In genomic region chr1:159924791-159925712, GRCh38 we compare ENCODE assay signal across 1 cellular context.
TF ChIP-seq lines count a peak whose summit lies in the region.

TAGLN2 (minus strand) TSS chr1:159925507; CDS start chr1:159920509, 4,998 bp downstream.

TF ChIP-seq in HepG2, 621 proteins besides CTCF, POLR2A, EP300 and RAD21 (continued from another document and continues in another):
- TF ChIP-seq ZBTB37 (CRISPR knock-in tag; IDR thresholded peaks at IDR 0.05), result no peak
- TF ChIP-seq ZFYVE20 (CRISPR knock-in tag; IDR thresholded peaks at IDR 0.05; ENCODE audit: borderline replicate concordance, low read depth), result no peak
- peak; percentile 40; the same call in 1 of the 2 replicates for TF ChIP-seq SAP130 (CRISPR knock-in tag; IDR thresholded peaks at IDR 0.05; ENCODE audit: low read depth)
- TF ChIP-seq ZSCAN22 (CRISPR knock-in tag; IDR thresholded peaks at IDR 0.05), result no peak
- no peak for TF ChIP-seq ZBTB33 (CRISPR knock-in tag; IDR thresholded peaks at IDR 0.05)
- TF ChIP-seq STAT5B (CRISPR knock-in tag; IDR thresholded peaks at IDR 0.05), result no peak
- no peak for TF ChIP-seq SETDB1 (CRISPR knock-in tag; IDR thresholded peaks at IDR 0.05; ENCODE audit: borderline replicate concordance)
- no peak for TF ChIP-seq ZNF646 (CRISPR knock-in tag; IDR thresholded peaks at IDR 0.05)
- TF ChIP-seq BCL6 (CRISPR knock-in tag; IDR thresholded peaks at IDR 0.05), result no peak
- no peak for TF ChIP-seq UBTF (CRISPR knock-in tag; IDR thresholded peaks at IDR 0.05)
- TF ChIP-seq ZNF773 (CRISPR knock-in tag; IDR thresholded peaks at IDR 0.05; ENCODE audit: borderline replicate concordance), result no peak
- TF ChIP-seq TFAP4 (IDR thresholded peaks at IDR 0.05; ENCODE audit: borderline replicate concordance, low read depth), result no peak
- TF ChIP-seq ZBTB26 (CRISPR knock-in tag; IDR thresholded peaks at IDR 0.05; ENCODE audit: borderline replicate concordance), result no peak
- TF ChIP-seq MAZ (IDR thresholded peaks at IDR 0.05; ENCODE audit: borderline replicate concordance, low read depth, low read length), result no peak
- no peak for TF ChIP-seq MAZ (CRISPR knock-in tag; IDR thresholded peaks at IDR 0.05; ENCODE audit: low read depth)
- TF ChIP-seq REPIN1 (CRISPR knock-in tag; IDR thresholded peaks at IDR 0.05; ENCODE audit: borderline replicate concordance, low read depth), result no peak
- no peak for TF ChIP-seq RBM39 (IDR thresholded peaks at IDR 0.05; ENCODE audit: low read depth, low read length, poor library complexity, severe bottlenecking)
- no peak for TF ChIP-seq KMT2B (CRISPR knock-in tag; IDR thresholded peaks at IDR 0.05)
- TF ChIP-seq BCLAF1 (IDR thresholded peaks at IDR 0.05), result no peak
- no peak for TF ChIP-seq ATM (IDR thresholded peaks at IDR 0.05; ENCODE audit: borderline replicate concordance)
- TF ChIP-seq ZBTB4 (CRISPR knock-in tag; IDR thresholded peaks at IDR 0.05; ENCODE audit: borderline replicate concordance), result no peak
- no peak for TF ChIP-seq ZNF577 (CRISPR knock-in tag; IDR thresholded peaks at IDR 0.05; ENCODE audit: borderline replicate concordance, low read depth)
- no peak for TF ChIP-seq HDAC6 (IDR thresholded peaks at IDR 0.05; ENCODE audit: low read depth, low read length)
- TF ChIP-seq ZFP36L2 (CRISPR knock-in tag; IDR thresholded peaks at IDR 0.05), result no peak
- TF ChIP-seq SKI (IDR thresholded peaks at IDR 0.05; ENCODE audit: partially characterized antibody), result peak; percentile 64
- no peak for TF ChIP-seq CEBPB (IDR thresholded peaks at IDR 0.05; ENCODE audit: borderline replicate concordance, low read depth, low read length)
- no peak for TF ChIP-seq DRAP1 (CRISPR knock-in tag; IDR thresholded peaks at IDR 0.05)
- peak; percentile 54; the same call in 1 of the 2 replicates for TF ChIP-seq ARNT2 (CRISPR knock-in tag; IDR thresholded peaks at IDR 0.05; ENCODE audit: low read depth)
- no peak for TF ChIP-seq HMGA1 (CRISPR knock-in tag; conservative IDR thresholded peaks at IDR 0.05)
- TF ChIP-seq ZNF260 (CRISPR knock-in tag; IDR thresholded peaks at IDR 0.05; ENCODE audit: borderline replicate concordance, low read depth), result no peak
- TF ChIP-seq SALL1 (CRISPR knock-in tag; IDR thresholded peaks at IDR 0.05), result peak; percentile 56; the same call in 1 of the 2 replicates
- no peak for TF ChIP-seq HMGXB4 (CRISPR knock-in tag; IDR thresholded peaks at IDR 0.05; ENCODE audit: borderline replicate concordance in 1 of 2, low read depth in 1 of 2)
- no peak for TF ChIP-seq REL (CRISPR knock-in tag; conservative IDR thresholded peaks at IDR 0.05)
- TF ChIP-seq ZNF614 (CRISPR knock-in tag; IDR thresholded peaks at IDR 0.05; ENCODE audit: borderline replicate concordance), result no peak
